19 cellular contexts compared by ENCODE assay signal in the genomic region with DNA sequence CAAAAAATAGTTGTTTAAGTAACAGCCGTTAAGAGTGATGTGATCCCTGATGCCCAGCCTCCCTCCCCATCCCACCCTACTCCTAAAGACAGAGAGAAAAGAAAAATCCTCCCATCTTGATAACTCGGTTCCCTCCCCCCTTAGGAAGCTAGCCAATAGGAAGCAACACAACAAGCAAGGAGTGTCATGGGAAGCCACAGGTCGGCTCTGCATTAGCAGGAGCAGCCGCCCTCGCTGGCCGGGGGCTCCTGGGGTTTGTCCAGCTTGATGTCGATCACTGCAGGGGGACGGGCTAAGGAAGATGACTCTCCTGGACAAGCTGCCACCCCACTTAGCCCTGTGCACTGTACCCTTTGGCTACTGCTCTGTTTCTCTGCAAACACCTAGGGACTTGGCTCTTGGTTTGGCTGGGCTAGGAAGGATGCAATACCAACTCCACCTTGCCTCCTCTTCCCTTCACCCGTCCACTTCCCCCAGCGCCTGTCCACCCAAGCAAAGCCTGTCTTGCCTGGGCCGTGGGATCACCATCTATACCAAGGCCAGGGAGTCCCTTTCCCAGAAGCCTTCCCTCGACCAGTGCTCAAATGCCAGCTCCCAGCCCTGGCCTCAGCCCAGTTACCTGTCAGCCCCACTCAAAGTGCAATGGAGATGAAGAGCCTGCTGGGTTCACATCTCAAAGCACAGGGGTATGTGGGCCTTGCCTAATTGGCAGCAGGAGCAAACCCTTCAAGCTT. TPM values are rescaled to one million over a fixed set of nuclear protein-coding genes. Genes with fewer than 3 reads are reported as not detected.
A peak's percentile ranks its signal among the peaks of the same experiment; 100 is the strongest.
DNase-seq lines count a peak whose midpoint lies in the region; ATAC-seq and TF ChIP-seq lines count a peak whose summit lies in the region.
"Had no signal": no experiment of that assay in that cellular context is flagged by ENCODE, and none has a peak within 500 bp of the region (broad histone marks: within the 10 kb centered on the region; RNA-seq: fewer than 3 reads in every experiment).

No MANE protein-coding gene starts in this region.

- WGBS in right cardiac atrium = 71% methylated on average over 12 of the region's 12 CpGs
- 85% methylated on average over 12 of the region's 12 CpGs for WGBS in hepatocyte (ENCODE audit: low lambda C conversion rate, missing lambda C conversion rate)

- H3K4me2 ChIP-seq in hepatocyte = no peak overlapping the region

- H4K20me1 ChIP-seq in hepatocyte (ENCODE audit: insufficient read depth, poor library complexity, severe bottlenecking) = no peaks in the 10 kb centered on the region

- ATAC-seq in right cardiac atrium = peak; percentile 32 to 47
- ATAC-seq: activated CD4-positive, alpha-beta T cell treated with anti-CD3 and anti-CD28 coated beads for 36 hours had no signal

- no peak for TF ChIP-seq CTCF in hepatocyte (IDR thresholded peaks at IDR 0.05; ENCODE audit: poor library complexity)
- no peak for TF ChIP-seq CTCF in RWPE1 (conservative IDR thresholded peaks at IDR 0.05; ENCODE audit: low read depth)

- H3K9me2 ChIP-seq in hepatocyte (replicated peaks; ENCODE audit: insufficient read depth) = no peaks in the 10 kb centered on the region

- H3K9me3 ChIP-seq in right cardiac atrium (ENCODE audit: control insufficient read depth, low read length) = no peaks in the 10 kb centered on the region
- no peaks in the 10 kb centered on the region for H3K9me3 ChIP-seq in hepatocyte (ENCODE audit: low read depth)
- H3K9me3 ChIP-seq: stomach, upper lobe of left lung had no signal

- intact Hi-C loops in right cardiac atrium (cut with DNase I) = no loop called here

- no peak overlapping the region for H2AFZ ChIP-seq in hepatocyte

- no peaks in the 10 kb centered on the region for H3K79me2 ChIP-seq in hepatocyte

- H3K36me3 ChIP-seq in hepatocyte (replicated peaks; ENCODE audit: insufficient read depth, low read depth) = no peaks in the 10 kb centered on the region
- H3K36me3 ChIP-seq: cardiac muscle cell had no signal

- no peak overlapping the region for H3K27ac ChIP-seq in right cardiac atrium (ENCODE audit: low read length)
- H3K27ac ChIP-seq in hepatocyte = no peak overlapping the region
- H3K27ac ChIP-seq in RWPE1 = no peak overlapping the region
- H3K27ac ChIP-seq: cardiac muscle cell, stomach, upper lobe of left lung had no signal

- CTCF ChIA-PET in RWPE1 (lab: Yijun Ruan, JAX) = no interaction called here

- H3K4me3 ChIP-seq in right cardiac atrium (ENCODE audit: low read length) (no peak overlapping the region), hepatocyte (no peak overlapping the region)
- H3K4me3 ChIP-seq: cardiac muscle cell, stomach, upper lobe of left lung had no signal

- DNase-seq in activated CD8-positive, alpha-beta memory T cell treated with anti-CD3 and anti-CD28 coated beads for 24 hours = peak; percentile 47
- no peak for DNase-seq in activated CD8-positive, alpha-beta memory T cell treated with anti-CD3 and anti-CD28 coated beads, Interleukin-2, amount 50 U/mL, for 4 hours
- DNase-seq in cerebellar cortex (ENCODE audit: low spot score) (peak; percentile 82), right cardiac atrium (peak in 1 of 3 donors; percentile 64), SIG-M5 (lab: John Stamatoyannopoulos, UW) (no peak), hepatocyte (ENCODE audit: low spot score) (no peak), RWPE1 (ENCODE audit: low spot score) (no peak)
- DNase-seq in stimulated activated CD8-positive, alpha-beta memory T cell treated with anti-CD3 and anti-CD28 coated beads, Interleukin-4, amount 100 ng/mL, for 48 hours = peak; percentile 10
- DNase-seq: activated CD4-positive, alpha-beta T cell treated with anti-CD3 and anti-CD28 coated beads for 36 hours; activated naive CD4-positive, alpha-beta T cell treated with anti-CD3 and anti-CD28 coated beads, Interleukin-2, amount 10 ng/mL, durations not matched to agents 7 days and 5 days; amygdala; KBM-7; MM.1S; NCI-H2171 treated with DMSO at 0.1 percent for 48 hours; retina; SHP77 treated with DMSO at 0.1 percent for 48 hours; stomach; upper lobe of left lung had no signal

- POLR2A ChIA-PET in RWPE1 (lab: Yijun Ruan, JAX; ENCODE audit: low non-redundant PET) = no interaction called here

- H3K27me3 ChIP-seq in right cardiac atrium (ENCODE audit: control insufficient read depth, insufficient read depth) (no peaks in the 10 kb centered on the region), hepatocyte (no peaks in the 10 kb centered on the region)
- H3K27me3 ChIP-seq: cardiac muscle cell, stomach, upper lobe of left lung had no signal

- H3K4me1 ChIP-seq in right cardiac atrium (ENCODE audit: control insufficient read depth, insufficient read depth, low read length) (peaks cover 7% of the 10 kb centered on the region), hepatocyte (ENCODE audit: insufficient read depth) (no peaks in the 10 kb centered on the region)
- H3K4me1 ChIP-seq: stomach, upper lobe of left lung had no signal

RNA-seq across cellular contexts. Expression of gene SRPRB, which starts 23.1 kb away (rescaled TPM):
- total RNA-seq in right cardiac atrium (10 to 100 TPM; 25.8 to 47.6 (median 33.6) TPM), hepatocyte (94.3 and 94.4 TPM in 2 replicates)
- polyA plus RNA-seq in right cardiac atrium (16.2 TPM), hepatocyte (107 and 129 TPM in 2 replicates)

Comparison
In these comparisons a context has a peak if more than half of its experiments do, and no peak if none do; other contexts are left out.
1. DNase-seq: peak in activated CD8-positive, alpha-beta memory T cell treated with anti-CD3 and anti-CD28 coated beads for 24 hours (single experiment), cerebellar cortex (single experiment) and stimulated activated CD8-positive, alpha-beta memory T cell treated with anti-CD3 and anti-CD28 coated beads, Interleukin-4, amount 100 ng/mL, for 48 hours (single experiment); none in activated CD8-positive, alpha-beta memory T cell treated with anti-CD3 and anti-CD28 coated beads, Interleukin-2, amount 50 U/mL, for 4 hours (single experiment), SIG-M5 (single experiment), hepatocyte (single experiment) and RWPE1 (single experiment).